Comparison of ENCODE assay signal across 23 cellular contexts in genomic region chr7:121623130-121623872, GRCh38.
A peak's percentile ranks its signal among the peaks of the same experiment; 100 is the strongest.
DNase-seq lines count a peak whose midpoint lies in the region; ATAC-seq and TF ChIP-seq lines count a peak whose summit lies in the region.
"Had no signal": no experiment of that assay in that cellular context is flagged by ENCODE, and none has a peak within 500 bp of the region (broad histone marks: within the 10 kb centered on the region; RNA-seq: fewer than 3 reads in every experiment).

No MANE protein-coding gene starts in this region.

- H3K27me3 ChIP-seq in heart left ventricle = no peaks in the 10 kb centered on the region

- peak overlapping the region; percentile 68 for H3K27ac Mint-ChIP-seq in type B pancreatic cell
- no peak overlapping the region for H3K27ac Mint-ChIP-seq in stimulated activated naive B cell treated with anti-CD40 and anti-IgM and Interleukin-4, amounts not matched to agents 10 μg/mL and 1 μg/mL and 100 μg/mL, for 72 hours
- H3K27ac Mint-ChIP-seq: T-cell had no signal

- no peak overlapping the region for H3K27ac ChIP-seq in heart left ventricle
- H3K27ac ChIP-seq: KMS-11 had no signal

- intact Hi-C loops in heart left ventricle (cut with DNase I) = no loop called here

- DNase-seq in NCI-H226 (peak; percentile 64), SK-MEL-5 (ENCODE audit: low read depth, low spot score) (peak; percentile 22), fibroblast of the aortic adventitia (ENCODE audit: low read depth) (peak; percentile 6), type B pancreatic cell (ENCODE audit: extremely low spot score, unreplicated experiment) (no peak), HK-2 (ENCODE audit: unreplicated experiment) (no peak), heart left ventricle (no peak)
- DNase-seq in stimulated activated naive B cell treated with anti-CD40 and anti-IgM and Interleukin-4, amounts not matched to agents 10 μg/mL and 1 μg/mL and 100 μg/mL, for 72 hours = no peak
- DNase-seq: ACHN, DMS53, EL, GF-D8, GOT3, HCEC 1CT, NCI-H1105, NCI-H146, NCI-H2081, NCI-H2171, NCI-H524 treated with DMSO at 0.1 percent for 48 hours, PC-3, RPMI8226, SHP77, T-cell had no signal

- peaks cover 0 to 11% (median 0%) of the 10 kb centered on the region in 12 donors for H3K4me1 ChIP-seq in heart left ventricle

- no peak for ATAC-seq in stimulated activated naive B cell treated with anti-CD40 and anti-IgM and Interleukin-4, amounts not matched to agents 10 μg/mL and 1 μg/mL and 100 μg/mL, for 72 hours (replicated peaks)
- ATAC-seq in heart left ventricle = no peak
- ATAC-seq: PC-3, T-cell had no signal

- H3K4me3 Mint-ChIP-seq in type B pancreatic cell = no peak overlapping the region
- no peak overlapping the region for H3K4me3 Mint-ChIP-seq in stimulated activated naive B cell treated with anti-CD40 and anti-IgM and Interleukin-4, amounts not matched to agents 10 μg/mL and 1 μg/mL and 100 μg/mL, for 72 hours
- H3K4me3 Mint-ChIP-seq: T-cell had no signal

- no peaks in the 10 kb centered on the region for H3K9me3 Mint-ChIP-seq in type B pancreatic cell
- no peaks in the 10 kb centered on the region for H3K9me3 Mint-ChIP-seq in stimulated activated naive B cell treated with anti-CD40 and anti-IgM and Interleukin-4, amounts not matched to agents 10 μg/mL and 1 μg/mL and 100 μg/mL, for 72 hours
- H3K9me3 Mint-ChIP-seq: T-cell had no signal

- in situ Hi-C loops in SK-MEL-5 (cut with HindIII; ENCODE audit: low pct_unique_long_range_greater_than_20kb, low sequenced_read_pairs) = no loop called here

- 71 to 94% (median 87%) methylated on average over 6 of the region's 6 CpGs for WGBS in heart left ventricle, 4 donors

- H3K4me1 Mint-ChIP-seq in type B pancreatic cell (ENCODE audit: unreplicated experiment) = no peaks in the 10 kb centered on the region
- H3K4me1 Mint-ChIP-seq in stimulated activated naive B cell treated with anti-CD40 and anti-IgM and Interleukin-4, amounts not matched to agents 10 μg/mL and 1 μg/mL and 100 μg/mL, for 72 hours = no peaks in the 10 kb centered on the region
- H3K4me1 Mint-ChIP-seq: T-cell had no signal

- TF ChIP-seq POLR2A in heart left ventricle (IDR thresholded peaks at IDR 0.05) = no peak

- no peaks in the 10 kb centered on the region for H3K9me3 ChIP-seq in heart left ventricle

- H3K36me3 Mint-ChIP-seq in type B pancreatic cell = no peaks in the 10 kb centered on the region
- no peaks in the 10 kb centered on the region for H3K36me3 Mint-ChIP-seq in stimulated activated naive B cell treated with anti-CD40 and anti-IgM and Interleukin-4, amounts not matched to agents 10 μg/mL and 1 μg/mL and 100 μg/mL, for 72 hours
- H3K36me3 Mint-ChIP-seq: T-cell had no signal

- H3K36me3 ChIP-seq in heart left ventricle = no peaks in the 10 kb centered on the region

- H3K4me3 ChIP-seq in fibroblast of the aortic adventitia (ENCODE audit: low read depth, low read length) (no peak overlapping the region), heart left ventricle (no peak overlapping the region)

- TF ChIP-seq CTCF in fibroblast of the aortic adventitia (IDR thresholded peaks at IDR 0.05; ENCODE audit: insufficient read depth, low read length) (no peak), type B pancreatic cell (conservative IDR thresholded peaks at IDR 0.05) (no peak), heart left ventricle (IDR thresholded peaks at IDR 0.05) (no peak)

- H3K27me3 Mint-ChIP-seq in type B pancreatic cell = no peaks in the 10 kb centered on the region
- H3K27me3 Mint-ChIP-seq in stimulated activated naive B cell treated with anti-CD40 and anti-IgM and Interleukin-4, amounts not matched to agents 10 μg/mL and 1 μg/mL and 100 μg/mL, for 72 hours = no peaks in the 10 kb centered on the region
- H3K27me3 Mint-ChIP-seq: T-cell had no signal

Comparison
In these comparisons a context has a peak if more than half of its experiments do, and no peak if none do; other contexts are left out.
1. DNase-seq: peak in NCI-H226 (single experiment), SK-MEL-5 (single experiment) and fibroblast of the aortic adventitia (single experiment); none in type B pancreatic cell (single experiment), stimulated activated naive B cell treated with anti-CD40 and anti-IgM and Interleukin-4, amounts not matched to agents 10 μg/mL and 1 μg/mL and 100 μg/mL, for 72 hours (single experiment), HK-2 (single experiment) and heart left ventricle (0 of 5).